Comparison of ENCODE assay signal across 14 cellular contexts in genomic region chr15:95416576-95416975, GRCh38.
"Had no signal": no experiment of that assay in that cellular context is flagged by ENCODE, and none has a peak within 500 bp of the region (broad histone marks: within the 10 kb centered on the region; RNA-seq: fewer than 3 reads in every experiment).

No MANE protein-coding gene starts in this region.

- H3K27ac ChIP-seq: brain microvascular endothelial cell, hepatocyte, suprapubic skin had no signal

- H3K36me3 ChIP-seq: brain microvascular endothelial cell, suprapubic skin had no signal

- H3K4me1 ChIP-seq: suprapubic skin had no signal

- ATAC-seq: activated CD4-positive, alpha-beta T cell treated with anti-CD3 and anti-CD28 coated beads for 36 hours; esophagus mucosa; left colon; stimulated activated naive CD8-positive, alpha-beta T cell treated with anti-CD3 and anti-CD28 coated beads, Interleukin-15, amount 100 ng/mL, for 72 hours had no signal

- H2AFZ ChIP-seq: hepatocyte had no signal

- DNase-seq: activated CD4-positive, alpha-beta memory T cell treated with anti-CD3 and anti-CD28 coated beads for 36 hours; activated CD4-positive, alpha-beta T cell treated with anti-CD3 and anti-CD28 coated beads for 36 hours; activated naive CD4-positive, alpha-beta T cell; activated naive CD8-positive, alpha-beta T cell treated with anti-CD3 and anti-CD28 coated beads for 36 hours; brain microvascular endothelial cell; effector CD8-positive, alpha-beta T cell; left colon; retina; stimulated activated naive CD8-positive, alpha-beta T cell treated with anti-CD3 and anti-CD28 coated beads, Interleukin-15, amount 100 ng/mL, for 72 hours; SW 1271 had no signal

- H3K4me2 ChIP-seq: hepatocyte had no signal

- H3K4me3 ChIP-seq: hepatocyte, lung, suprapubic skin had no signal

- H3K27me3 ChIP-seq: brain microvascular endothelial cell, hepatocyte, suprapubic skin had no signal

- H3K9me3 ChIP-seq: suprapubic skin had no signal
